Comparison of ENCODE assay signal across 8 cellular contexts in genomic region chr1:236159704-236160539, GRCh38. TPM values are rescaled to one million over a fixed set of nuclear protein-coding genes. Genes with fewer than 3 reads are reported as not detected.
DNase-seq lines count a peak whose midpoint lies in the region; ATAC-seq, FAIRE-seq and TF ChIP-seq lines count a peak whose summit lies in the region.

No MANE protein-coding gene starts in this region.

- POLR2A ChIA-PET in CD8-positive, alpha-beta T cell (lab: Charles Lee) = no interaction called here

- H3K36me3 ChIP-seq in CD8-positive, alpha-beta T cell (ENCODE audit: insufficient read depth, low read length) = no peaks in the 10 kb centered on the region

- TF ChIP-seq POLR2A in lower leg skin (IDR thresholded peaks at IDR 0.05) = no peak

- DNase-seq in CD8-positive, alpha-beta T cell = no peak
- DNase-seq in GM19239 (ENCODE audit: insufficient read length, low spot score) (peak; percentile 56), T1000 (lab: John Stamatoyannopoulos, UW) (no peak), NCI-H2029 (lab: John Stamatoyannopoulos, UW) (no peak), lower leg skin (ENCODE audit: low spot score in 2 of 2) (no peak), cerebellum (ENCODE audit: low spot score) (no peak)
- no peak for DNase-seq in activated naive CD8-positive, alpha-beta T cell treated with anti-CD3 and anti-CD28 coated beads, Interleukin-2, amount 50 U/mL, for 24 hours

- CTCF ChIA-PET in CD8-positive, alpha-beta T cell (lab: Charles Lee) = no interaction called here

- H3K4me1 ChIP-seq in CD8-positive, alpha-beta T cell (ENCODE audit: insufficient read depth, low read length) = no peaks in the 10 kb centered on the region

- peaks cover 38% of the 10 kb centered on the region for H3K4me1 Mint-ChIP-seq in CD8-positive, alpha-beta T cell (ENCODE audit: low read depth)
- peaks cover 59% of the 10 kb centered on the region for H3K4me1 Mint-ChIP-seq in activated naive CD8-positive, alpha-beta T cell treated with anti-CD3 and anti-CD28 coated beads, Interleukin-2, amount 50 U/mL, for 24 hours

- peak overlapping the region; percentile 37 for H3K4me3 Mint-ChIP-seq in CD8-positive, alpha-beta T cell
- no peak overlapping the region for H3K4me3 Mint-ChIP-seq in activated naive CD8-positive, alpha-beta T cell treated with anti-CD3 and anti-CD28 coated beads, Interleukin-2, amount 50 U/mL, for 24 hours

- H3K4me3 ChIP-seq in CD8-positive, alpha-beta T cell (ENCODE audit: low read depth, low read length) = no peak overlapping the region
- H3K4me3 ChIP-seq in lower leg skin (ENCODE audit: low read depth, poor library complexity, severe bottlenecking) = no peak overlapping the region

- peaks cover 7% of the 10 kb centered on the region for H3K9me3 ChIP-seq in CD8-positive, alpha-beta T cell (ENCODE audit: low read length)

- FAIRE-seq in GM19239 (lab: Jason Lieb, UNC) = peak; percentile 97

- no peak overlapping the region for H3K27ac ChIP-seq in CD8-positive, alpha-beta T cell (ENCODE audit: low read depth, low read length)

- no peaks in the 10 kb centered on the region for H3K27me3 Mint-ChIP-seq in CD8-positive, alpha-beta T cell (ENCODE audit: low read depth)
- no peaks in the 10 kb centered on the region for H3K27me3 Mint-ChIP-seq in activated naive CD8-positive, alpha-beta T cell treated with anti-CD3 and anti-CD28 coated beads, Interleukin-2, amount 50 U/mL, for 24 hours

- TF ChIP-seq CTCF in CD8-positive, alpha-beta T cell (IDR thresholded peaks at IDR 0.05) = no peak
- no peak for TF ChIP-seq CTCF in lower leg skin (IDR thresholded peaks at IDR 0.05)

- peaks cover 15% of the 10 kb centered on the region for H3K9me3 Mint-ChIP-seq in CD8-positive, alpha-beta T cell
- H3K9me3 Mint-ChIP-seq in activated naive CD8-positive, alpha-beta T cell treated with anti-CD3 and anti-CD28 coated beads, Interleukin-2, amount 50 U/mL, for 24 hours = peaks cover 18% of the 10 kb centered on the region

- no peaks in the 10 kb centered on the region for H3K27me3 ChIP-seq in CD8-positive, alpha-beta T cell (ENCODE audit: insufficient read depth, low read length)

- H3K27ac Mint-ChIP-seq in CD8-positive, alpha-beta T cell = peak overlapping the region; percentile 55
- peak overlapping the region; percentile 81 for H3K27ac Mint-ChIP-seq in activated naive CD8-positive, alpha-beta T cell treated with anti-CD3 and anti-CD28 coated beads, Interleukin-2, amount 50 U/mL, for 24 hours

- WGBS in lower leg skin, 2 donors = 76 to 82% methylated on average over 19 of the region's 19 CpGs

- intact Hi-C loops in CD8-positive, alpha-beta T cell (cut with DNase I, micrococcal nuclease) = no loop called here
- intact Hi-C loops in lower leg skin (cut with DNase I; ENCODE audit: low total_unique reads) = no loop called here

- peaks cover 43% of the 10 kb centered on the region for H3K36me3 Mint-ChIP-seq in CD8-positive, alpha-beta T cell
- peaks cover 31% of the 10 kb centered on the region for H3K36me3 Mint-ChIP-seq in activated naive CD8-positive, alpha-beta T cell treated with anti-CD3 and anti-CD28 coated beads, Interleukin-2, amount 50 U/mL, for 24 hours (ENCODE audit: low read depth)

- ATAC-seq in CD8-positive, alpha-beta T cell = peak; percentile 33
- ATAC-seq in HG03039 (IDR thresholded peaks at IDR 0.05; ENCODE audit: unreplicated experiment) = peak; percentile 48
- ATAC-seq in activated naive CD8-positive, alpha-beta T cell treated with anti-CD3 and anti-CD28 coated beads, Interleukin-2, amount 50 U/mL, for 24 hours = peak; percentile 40

RNA-seq across cellular contexts. Expression of gene GPR137B, which starts 17.6 kb away (rescaled TPM):
- total RNA-seq in CD8-positive, alpha-beta T cell = 10 to 100 TPM; 11.1 to 15.3 TPM
- total RNA-seq in lower leg skin (10 to 100 TPM; 22.5 to 45.5 (median 35.3) TPM), cerebellum (34.5 TPM)
